In the genomic region with DNA sequence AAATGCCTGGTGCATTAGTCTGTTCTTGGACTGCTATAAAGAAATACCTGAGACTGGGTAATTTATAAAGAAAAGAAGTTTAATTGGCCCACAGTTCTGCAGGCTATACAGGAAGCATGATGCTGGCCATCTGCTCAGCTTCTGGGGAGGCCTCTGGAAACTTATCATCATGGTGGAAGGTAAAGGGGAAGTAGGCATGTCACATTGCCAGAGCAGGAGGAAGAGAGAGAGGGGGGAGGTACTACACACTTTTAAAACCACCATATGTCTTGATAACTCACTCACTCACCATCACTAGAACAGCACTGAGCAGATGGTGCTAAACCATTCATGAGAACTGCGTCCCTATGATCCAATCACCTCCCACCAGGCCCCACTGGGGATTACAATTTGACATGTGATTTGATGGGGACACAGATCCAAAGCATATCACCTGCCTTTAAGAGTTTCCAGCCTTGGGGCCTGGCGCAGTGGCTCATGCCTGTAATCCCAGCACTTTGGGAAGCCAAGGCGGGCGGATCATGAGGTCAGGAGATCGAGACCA, we compare ENCODE assay signal across 25 cellular contexts.
DNase-seq lines count a peak whose midpoint lies in the region; ATAC-seq and TF ChIP-seq lines count a peak whose summit lies in the region.
"Had no signal": no experiment of that assay in that cellular context is flagged by ENCODE, and none has a peak within 500 bp of the region (broad histone marks: within the 10 kb centered on the region; RNA-seq: fewer than 3 reads in every experiment).

No MANE protein-coding gene starts in this region.

- no peak overlapping the region for H3K4me2 ChIP-seq in Karpas-422 (ENCODE audit: low read depth, low read length, poor library complexity, severe bottlenecking)

- H3K27ac ChIP-seq in Karpas-422 (ENCODE audit: low read length) (no peak overlapping the region), esophagus squamous epithelium (no peak overlapping the region), lower lobe of right lung (no peak overlapping the region)
- H3K27ac ChIP-seq in naive thymus-derived CD4-positive, alpha-beta T cell (ENCODE audit: low read depth, low read length) = no peak overlapping the region
- H3K27ac ChIP-seq: GM23248, left lung, parathyroid adenoma had no signal

- peak overlapping the region; percentile 50; the same call in 1 of the 2 replicates for H2AFZ ChIP-seq in Karpas-422 (ENCODE audit: low read length)
- H2AFZ ChIP-seq: GM23248, parathyroid adenoma had no signal

- DNase-seq in Karpas-422 (no peak), NCI-H2171 treated with DMSO at 0.1 percent for 48 hours (lab: John Stamatoyannopoulos, UW) (peak; percentile 97), SKM-1 treated with dmso at 0.1 percent for 144 hours (lab: John Stamatoyannopoulos, UW; ENCODE audit: unreplicated experiment) (peak; percentile 18), esophagus squamous epithelium (lab: John Stamatoyannopoulos, UW) (no peak), lower lobe of right lung (no peak), NCI-H2107 treated with DMSO at 0.1 percent for 48 hours (lab: John Stamatoyannopoulos, UW; ENCODE audit: unreplicated experiment) (no peak)
- no peak for DNase-seq in naive thymus-derived CD4-positive, alpha-beta T cell
- DNase-seq in activated CD4-positive, alpha-beta T cell treated with anti-CD3 and anti-CD28 coated beads, Interleukin-2, amount 50 U/mL, for 48 hours = no peak
- DNase-seq: activated CD4-positive, alpha-beta T cell treated with anti-CD3 and anti-CD28 coated beads, Interleukin-2, amount 10 ng/mL, durations not matched to agents 7 days and 5 days; activated naive CD8-positive, alpha-beta T cell treated with anti-CD3 and anti-CD28 coated beads for 36 hours; CD8-positive, alpha-beta T cell; cerebellar nuclear complex; DMS79; effector memory CD4-positive, alpha-beta T cell; GM23248; hippocampal formation; left lung; NCI-H1436; SW 1271 had no signal

- H3K27me3 Mint-ChIP-seq in naive thymus-derived CD4-positive, alpha-beta T cell = peaks cover 0 to 24% (median 0%) of the 10 kb centered on the region in 5 donors
- H3K27me3 Mint-ChIP-seq: type B pancreatic cell had no signal

- H3K4me3 Mint-ChIP-seq in naive thymus-derived CD4-positive, alpha-beta T cell = no peak overlapping the region
- H3K4me3 Mint-ChIP-seq: activated CD4-positive, alpha-beta T cell treated with anti-CD3 and anti-CD28 coated beads, Interleukin-2, amount 10 ng/mL, durations not matched to agents 7 days and 5 days; activated naive CD8-positive, alpha-beta T cell treated with anti-CD3 and anti-CD28 coated beads for 36 hours; CD8-positive, alpha-beta T cell; mesothelial cell of epicardium; nephron; type B pancreatic cell had no signal

- no peaks in the 10 kb centered on the region for H3K4me1 Mint-ChIP-seq in naive thymus-derived CD4-positive, alpha-beta T cell
- H3K4me1 Mint-ChIP-seq: activated CD4-positive, alpha-beta T cell treated with anti-CD3 and anti-CD28 coated beads, Interleukin-2, amount 10 ng/mL, durations not matched to agents 7 days and 5 days; activated naive CD8-positive, alpha-beta T cell treated with anti-CD3 and anti-CD28 coated beads for 36 hours; mesothelial cell of epicardium; nephron had no signal

- no peaks in the 10 kb centered on the region for H4K20me1 ChIP-seq in Karpas-422 (ENCODE audit: insufficient read depth, low read depth, low read length)

- TF ChIP-seq POLR2A in esophagus squamous epithelium (IDR thresholded peaks at IDR 0.05) = no peak

- TF ChIP-seq CTCF in esophagus squamous epithelium (IDR thresholded peaks at IDR 0.05) (no peak), lower lobe of right lung (IDR thresholded peaks at IDR 0.05) (no peak)

- no peaks in the 10 kb centered on the region for H3K36me3 ChIP-seq in Karpas-422 (ENCODE audit: insufficient read depth, low read length)
- no peaks in the 10 kb centered on the region for H3K36me3 ChIP-seq in naive thymus-derived CD4-positive, alpha-beta T cell (ENCODE audit: control insufficient read depth in 2 of 3, insufficient read depth in 3 of 3, low read length in 3 of 3)
- H3K36me3 ChIP-seq in esophagus squamous epithelium = no peaks in the 10 kb centered on the region
- no peaks in the 10 kb centered on the region for H3K36me3 ChIP-seq in lower lobe of right lung
- H3K36me3 ChIP-seq: left lung had no signal

- no peaks in the 10 kb centered on the region for H3K27me3 ChIP-seq in Karpas-422 (ENCODE audit: low read length)
- no peaks in the 10 kb centered on the region for H3K27me3 ChIP-seq in naive thymus-derived CD4-positive, alpha-beta T cell (ENCODE audit: control insufficient read depth in 2 of 2, insufficient read depth in 2 of 2, low read length in 2 of 2)
- H3K27me3 ChIP-seq in esophagus squamous epithelium = no peaks in the 10 kb centered on the region
- no peaks in the 10 kb centered on the region for H3K27me3 ChIP-seq in lower lobe of right lung (ENCODE audit: low read depth)
- H3K27me3 ChIP-seq: left lung had no signal

- intact Hi-C loops in naive thymus-derived CD4-positive, alpha-beta T cell (cut with micrococcal nuclease) = no loop called here
- intact Hi-C loops in esophagus squamous epithelium (cut with DNase I) = no loop called here
- intact Hi-C loops in lower lobe of right lung (cut with DNase I) = no loop called here

- H3K4me1 ChIP-seq in Karpas-422 (ENCODE audit: low read length) (no peaks in the 10 kb centered on the region), esophagus squamous epithelium (no peaks in the 10 kb centered on the region), lower lobe of right lung (no peaks in the 10 kb centered on the region)
- H3K4me1 ChIP-seq in naive thymus-derived CD4-positive, alpha-beta T cell (ENCODE audit: control insufficient read depth in 2 of 2, insufficient read depth in 2 of 2, low read length in 2 of 2) = no peaks in the 10 kb centered on the region
- H3K4me1 ChIP-seq: left lung, parathyroid adenoma had no signal

- H3K9me3 ChIP-seq in Karpas-422 (ENCODE audit: low read length) (no peaks in the 10 kb centered on the region), esophagus squamous epithelium (no peaks in the 10 kb centered on the region), lower lobe of right lung (no peaks in the 10 kb centered on the region)
- H3K9me3 ChIP-seq in naive thymus-derived CD4-positive, alpha-beta T cell (ENCODE audit: control insufficient read depth in 2 of 3, low read length in 3 of 3) = no peaks in the 10 kb centered on the region
- H3K9me3 ChIP-seq: left lung had no signal

- H3K36me3 Mint-ChIP-seq in naive thymus-derived CD4-positive, alpha-beta T cell = no peaks in the 10 kb centered on the region
- H3K36me3 Mint-ChIP-seq: activated naive CD8-positive, alpha-beta T cell treated with anti-CD3 and anti-CD28 coated beads for 36 hours; CD8-positive, alpha-beta T cell; mesothelial cell of epicardium; type B pancreatic cell had no signal

- POLR2A ChIA-PET in naive thymus-derived CD4-positive, alpha-beta T cell (lab: Charles Lee) = interaction anchor here (0.6 kb wide), 1 partner anchor 24 kb away, joined by 3 read pairs; no protein-coding TSS in a partner anchor

- H3K9me2 ChIP-seq in Karpas-422 (replicated peaks; ENCODE audit: insufficient read depth, low read length) = no peaks in the 10 kb centered on the region

- H3K9me3 Mint-ChIP-seq in naive thymus-derived CD4-positive, alpha-beta T cell = no peaks in the 10 kb centered on the region
- H3K9me3 Mint-ChIP-seq: activated naive CD8-positive, alpha-beta T cell treated with anti-CD3 and anti-CD28 coated beads for 36 hours; CD8-positive, alpha-beta T cell; type B pancreatic cell had no signal

- CTCF ChIA-PET in naive thymus-derived CD4-positive, alpha-beta T cell (lab: Charles Lee) = no interaction called here

- H3K9ac ChIP-seq in Karpas-422 (ENCODE audit: low read length) = no peak overlapping the region
- H3K9ac ChIP-seq: GM23248, parathyroid adenoma had no signal

- no peak overlapping the region for H3K27ac Mint-ChIP-seq in naive thymus-derived CD4-positive, alpha-beta T cell
- H3K27ac Mint-ChIP-seq: activated CD4-positive, alpha-beta T cell treated with anti-CD3 and anti-CD28 coated beads, Interleukin-2, amount 10 ng/mL, durations not matched to agents 7 days and 5 days; activated naive CD8-positive, alpha-beta T cell treated with anti-CD3 and anti-CD28 coated beads for 36 hours; CD8-positive, alpha-beta T cell; mesothelial cell of epicardium; nephron; type B pancreatic cell had no signal

- no peaks in the 10 kb centered on the region for H3K79me2 ChIP-seq in Karpas-422 (ENCODE audit: low read length)
- H3K79me2 ChIP-seq: parathyroid adenoma had no signal

- no peak overlapping the region for H3K4me3 ChIP-seq in Karpas-422 (ENCODE audit: low read length)
- H3K4me3 ChIP-seq in naive thymus-derived CD4-positive, alpha-beta T cell (ENCODE audit: low read length) = no peak overlapping the region
- H3K4me3 ChIP-seq in esophagus squamous epithelium = no peak overlapping the region
- H3K4me3 ChIP-seq in lower lobe of right lung = no peak overlapping the region
- H3K4me3 ChIP-seq: GM23248, left lung had no signal

- ATAC-seq in naive thymus-derived CD4-positive, alpha-beta T cell = peak; percentile 36
- ATAC-seq in lower lobe of right lung = no peak
- ATAC-seq: CD8-positive, alpha-beta T cell; esophagus mucosa; left lung; sciatic nerve had no signal

- WGBS in esophagus squamous epithelium, 2 donors = 65 to 80% methylated on average over 1 to 4 of the region's 5 CpGs

Comparison
In these comparisons a context has a peak if more than half of its experiments do, and no peak if none do; other contexts are left out.
1. DNase-seq: peak in NCI-H2171 treated with DMSO at 0.1 percent for 48 hours (single experiment) and SKM-1 treated with dmso at 0.1 percent for 144 hours (single experiment); none in Karpas-422 (single experiment), naive thymus-derived CD4-positive, alpha-beta T cell (0 of 9), esophagus squamous epithelium (single experiment), lower lobe of right lung (single experiment), activated CD4-positive, alpha-beta T cell treated with anti-CD3 and anti-CD28 coated beads, Interleukin-2, amount 50 U/mL, for 48 hours (0 of 2) and NCI-H2107 treated with DMSO at 0.1 percent for 48 hours (single experiment).